14 cellular contexts compared by ENCODE assay signal in genomic region chr3:172537521-172538158, GRCh38. TPM values are rescaled to one million over a fixed set of nuclear protein-coding genes. Genes with fewer than 3 reads are reported as not detected.
DNase-seq lines count a peak whose midpoint lies in the region; ATAC-seq and TF ChIP-seq lines count a peak whose summit lies in the region.
"Had no signal": no experiment of that assay in that cellular context is flagged by ENCODE, and none has a peak within 500 bp of the region (broad histone marks: within the 10 kb centered on the region; RNA-seq: fewer than 3 reads in every experiment).

No MANE protein-coding gene starts in this region.

- H3K4me3 Mint-ChIP-seq in activated CD4-positive, alpha-beta T cell treated with anti-CD3 and anti-CD28 coated beads, Interleukin-2, amount 10 ng/mL, durations not matched to agents 24 days and 14 days: peak overlapping the region; percentile 24
- no peak overlapping the region for H3K4me3 Mint-ChIP-seq in effector memory CD8-positive, alpha-beta T cell
- H3K4me3 Mint-ChIP-seq in stimulated activated effector memory CD8-positive, alpha-beta T cell treated with anti-CD3 and anti-CD28 coated beads, Interleukin-12 subunit alpha, Interleukin-12 subunit beta, amount 100 ng/mL, for 72 hours: peak overlapping the region; percentile 17

- no peaks in the 10 kb centered on the region for H3K27me3 ChIP-seq in RWPE2 (ENCODE audit: insufficient read depth, poor library complexity, severe bottlenecking)
- H3K27me3 ChIP-seq: MG63 had no signal

- peaks cover 5% of the 10 kb centered on the region for H3K9me3 Mint-ChIP-seq in activated CD4-positive, alpha-beta T cell treated with anti-CD3 and anti-CD28 coated beads, Interleukin-2, amount 10 ng/mL, durations not matched to agents 24 days and 14 days
- H3K9me3 Mint-ChIP-seq in effector memory CD8-positive, alpha-beta T cell: no peaks in the 10 kb centered on the region
- H3K9me3 Mint-ChIP-seq in stimulated activated effector memory CD8-positive, alpha-beta T cell treated with anti-CD3 and anti-CD28 coated beads, Interleukin-12 subunit alpha, Interleukin-12 subunit beta, amount 100 ng/mL, for 72 hours: no peaks in the 10 kb centered on the region

- no peaks in the 10 kb centered on the region for H3K36me3 Mint-ChIP-seq in activated CD4-positive, alpha-beta T cell treated with anti-CD3 and anti-CD28 coated beads, Interleukin-2, amount 10 ng/mL, durations not matched to agents 24 days and 14 days (ENCODE audit: low read depth)
- no peaks in the 10 kb centered on the region for H3K36me3 Mint-ChIP-seq in effector memory CD8-positive, alpha-beta T cell (ENCODE audit: insufficient read depth)
- no peaks in the 10 kb centered on the region for H3K36me3 Mint-ChIP-seq in stimulated activated effector memory CD8-positive, alpha-beta T cell treated with anti-CD3 and anti-CD28 coated beads, Interleukin-12 subunit alpha, Interleukin-12 subunit beta, amount 100 ng/mL, for 72 hours

- intact Hi-C loops in activated CD4-positive, alpha-beta T cell treated with anti-CD3 and anti-CD28 coated beads, Interleukin-2, amount 10 ng/mL, durations not matched to agents 24 days and 14 days (cut with micrococcal nuclease): no loop called here

- ATAC-seq in RWPE2 (ENCODE audit: low read depth) (no peak), GM21723 (IDR thresholded peaks at IDR 0.05; ENCODE audit: unreplicated experiment) (no peak), HG02938 (IDR thresholded peaks at IDR 0.05; ENCODE audit: unreplicated experiment) (no peak)
- ATAC-seq in effector memory CD8-positive, alpha-beta T cell (replicated peaks): no peak
- peak; percentile 57 for ATAC-seq in stimulated activated effector memory CD8-positive, alpha-beta T cell treated with anti-CD3 and anti-CD28 coated beads, Interleukin-12 subunit alpha, Interleukin-12 subunit beta, amount 100 ng/mL, for 72 hours

- H3K27ac Mint-ChIP-seq in activated CD4-positive, alpha-beta T cell treated with anti-CD3 and anti-CD28 coated beads, Interleukin-2, amount 10 ng/mL, durations not matched to agents 24 days and 14 days: peak overlapping the region; percentile 93
- peak overlapping the region; percentile 23 to 65 for H3K27ac Mint-ChIP-seq in effector memory CD8-positive, alpha-beta T cell
- peak overlapping the region; percentile 81 for H3K27ac Mint-ChIP-seq in stimulated activated effector memory CD8-positive, alpha-beta T cell treated with anti-CD3 and anti-CD28 coated beads, Interleukin-12 subunit alpha, Interleukin-12 subunit beta, amount 100 ng/mL, for 72 hours

- no peaks in the 10 kb centered on the region for H3K9me3 ChIP-seq in RWPE2 (ENCODE audit: severe bottlenecking)

- TF ChIP-seq CTCF in RWPE2 (IDR thresholded peaks at IDR 0.05; ENCODE audit: poor library complexity, severe bottlenecking): no peak

- no peak for DNase-seq in activated CD4-positive, alpha-beta T cell treated with anti-CD3 and anti-CD28 coated beads, Interleukin-2, amount 10 ng/mL, durations not matched to agents 24 days and 14 days
- DNase-seq in activated CD4-positive, alpha-beta T cell treated with anti-CD3 and anti-CD28 coated beads for 1 hour: no peak
- DNase-seq in RWPE2 (ENCODE audit: low spot score): no peak
- DNase-seq in effector memory CD8-positive, alpha-beta T cell: no peak
- no peak for DNase-seq in stimulated activated effector memory CD8-positive, alpha-beta T cell treated with anti-CD3 and anti-CD28 coated beads, Interleukin-12 subunit alpha, Interleukin-12 subunit beta, amount 100 ng/mL, for 72 hours (ENCODE audit: low spot score in 2 of 2)
- DNase-seq in dermis blood vessel endothelial cell: no peak
- DNase-seq: COR-L47, MG63, NCI-H2081 treated with DMSO at 0.1 percent for 48 hours, NCI-H774, trophoblast cell had no signal

- peaks cover 50% of the 10 kb centered on the region for H3K4me1 Mint-ChIP-seq in activated CD4-positive, alpha-beta T cell treated with anti-CD3 and anti-CD28 coated beads, Interleukin-2, amount 10 ng/mL, durations not matched to agents 24 days and 14 days
- peaks cover 5 to 6% of the 10 kb centered on the region in 2 donors for H3K4me1 Mint-ChIP-seq in effector memory CD8-positive, alpha-beta T cell (ENCODE audit: low read depth in 2 of 2)
- H3K4me1 Mint-ChIP-seq in stimulated activated effector memory CD8-positive, alpha-beta T cell treated with anti-CD3 and anti-CD28 coated beads, Interleukin-12 subunit alpha, Interleukin-12 subunit beta, amount 100 ng/mL, for 72 hours: peaks cover 18% of the 10 kb centered on the region

- no peaks in the 10 kb centered on the region for H3K27me3 Mint-ChIP-seq in activated CD4-positive, alpha-beta T cell treated with anti-CD3 and anti-CD28 coated beads, Interleukin-2, amount 10 ng/mL, durations not matched to agents 24 days and 14 days
- no peaks in the 10 kb centered on the region for H3K27me3 Mint-ChIP-seq in effector memory CD8-positive, alpha-beta T cell

- H3K27ac ChIP-seq in RWPE2 (ENCODE audit: poor library complexity, severe bottlenecking): peak overlapping the region; percentile 41

- no peaks in the 10 kb centered on the region for H3K36me3 ChIP-seq in RWPE2 (ENCODE audit: low read depth)
- H3K36me3 ChIP-seq: MG63 had no signal

- peaks cover 26% of the 10 kb centered on the region for H3K4me1 ChIP-seq in RWPE2 (ENCODE audit: insufficient read depth, poor library complexity, severe bottlenecking)

- no peak overlapping the region for H3K4me3 ChIP-seq in RWPE2 (ENCODE audit: severe bottlenecking)
- H3K4me3 ChIP-seq: MG63 had no signal

RNA-seq across cellular contexts. Expression of gene TNFSF10, which starts 14.4 kb away (rescaled TPM):
- total RNA-seq in activated CD4-positive, alpha-beta T cell treated with anti-CD3 and anti-CD28 coated beads, Interleukin-2, amount 10 ng/mL, durations not matched to agents 24 days and 14 days: 71.5 and 77.5 TPM in 2 replicates
- 169 and 180 TPM in 2 replicates for total RNA-seq in dermis blood vessel endothelial cell
- total RNA-seq: G401 had no signal

Comparison
In these comparisons a context has a peak if more than half of its experiments do, and no peak if none do; other contexts are left out.
1. H3K4me3 Mint-ChIP-seq: peak in activated CD4-positive, alpha-beta T cell treated with anti-CD3 and anti-CD28 coated beads, Interleukin-2, amount 10 ng/mL, durations not matched to agents 24 days and 14 days (single experiment) and stimulated activated effector memory CD8-positive, alpha-beta T cell treated with anti-CD3 and anti-CD28 coated beads, Interleukin-12 subunit alpha, Interleukin-12 subunit beta, amount 100 ng/mL, for 72 hours (single experiment); none in effector memory CD8-positive, alpha-beta T cell (0 of 2).
2. Peak in every context shown above with its lines, with median percentiles within 50 percentile points of each other: H3K27ac Mint-ChIP-seq.